In genomic region chr10:112615269-112615668, GRCh38 we compare ENCODE assay signal across 17 cellular contexts.
DNase-seq lines count a peak whose midpoint lies in the region; ATAC-seq and TF ChIP-seq lines count a peak whose summit lies in the region.
"Had no signal": no experiment of that assay in that cellular context is flagged by ENCODE, and none has a peak within 500 bp of the region (broad histone marks: within the 10 kb centered on the region; RNA-seq: fewer than 3 reads in every experiment).

No MANE protein-coding gene starts in this region.

- peak; percentile 60 for DNase-seq in DMS53 (lab: John Stamatoyannopoulos, UW)
- peak; percentile 16 for DNase-seq in ELR (ENCODE audit: low read depth)
- DNase-seq in RWPE1 (ENCODE audit: low spot score): peak; percentile 17
- DNase-seq in epithelial cell of esophagus (ENCODE audit: low read depth): peak; percentile 39
- DNase-seq in NCI-H446 treated with DMSO at 0.1 percent for 48 hours (lab: John Stamatoyannopoulos, UW): no peak
- DNase-seq in DMS79 treated with DMSO at 0.1 percent for 48 hours (lab: John Stamatoyannopoulos, UW): no peak
- DNase-seq: AML-193; Caco-2; CD4-positive, alpha-beta T cell; DND-41; EL; GM23248; HCEC 1CT had no signal

- CTCF ChIA-PET in RWPE1 (lab: Yijun Ruan, JAX): no interaction called here

- POLR2A ChIA-PET in RWPE1 (lab: Yijun Ruan, JAX; ENCODE audit: low non-redundant PET): no interaction called here

- H3K4me3 ChIP-seq in epithelial cell of esophagus (ENCODE audit: low read length): no peak overlapping the region
- H3K4me3 ChIP-seq: GM23248 had no signal

- no peak for TF ChIP-seq CTCF in RWPE1 (conservative IDR thresholded peaks at IDR 0.05; ENCODE audit: low read depth)
- no peak for TF ChIP-seq CTCF in epithelial cell of esophagus (IDR thresholded peaks at IDR 0.05; ENCODE audit: insufficient read depth, low read depth, low read length, missing control alignments)

- no peak for ATAC-seq in HG03280 (IDR thresholded peaks at IDR 0.05; ENCODE audit: unreplicated experiment)

- no peak overlapping the region for H3K27ac ChIP-seq in RWPE1
- H3K27ac ChIP-seq: C4-2B, GM23248, HL-60, KMS-11 had no signal

Comparison
In these comparisons a context has a peak if more than half of its experiments do, and no peak if none do; other contexts are left out.
1. DNase-seq: peak in DMS53 (single experiment), ELR (single experiment), RWPE1 (single experiment) and epithelial cell of esophagus (single experiment); none in NCI-H446 treated with DMSO at 0.1 percent for 48 hours (single experiment) and DMS79 treated with DMSO at 0.1 percent for 48 hours (single experiment).